In genomic region chr10:58268454-58268945, GRCh38 we compare ENCODE assay signal across 1 cellular context.
A peak's percentile ranks its signal among the peaks of the same experiment; 100 is the strongest.
TF ChIP-seq lines count a peak whose summit lies in the region.

No MANE protein-coding gene starts in this region.

TF ChIP-seq in K562, 482 proteins besides CTCF, POLR2A, EP300 and RAD21 (continues in another document):
- TF ChIP-seq ZNF644 (tag; IDR thresholded peaks at IDR 0.05; ENCODE audit: low read depth) = 0 out of 2 replicates have a peak, but pooled peaks have one; percentile 74
- TF ChIP-seq ZEB2 (IDR thresholded peaks at IDR 0.05) = peak; percentile 86
- no peak for TF ChIP-seq ZBED1 (IDR thresholded peaks at IDR 0.05)
- no peak for TF ChIP-seq NR4A1 (CRISPR knock-in tag; IDR thresholded peaks at IDR 0.05)
- no peak for TF ChIP-seq NR4A1 (tag; IDR thresholded peaks at IDR 0.05)
- TF ChIP-seq NEUROD1 (IDR thresholded peaks at IDR 0.05; ENCODE audit: borderline replicate concordance, low read depth, low read length, partially characterized antibody) = peak; percentile 91
- TF ChIP-seq CCAR2 (IDR thresholded peaks at IDR 0.05; ENCODE audit: low read depth, low read length) = no peak
- TF ChIP-seq ZKSCAN8 (CRISPR knock-in tag; IDR thresholded peaks at IDR 0.05) = no peak
- TF ChIP-seq SMARCB1 (IDR thresholded peaks at IDR 0.05; ENCODE audit: insufficient read length, low read depth) = no peak
- no peak for TF ChIP-seq CGGBP1 (CRISPR knock-in tag; IDR thresholded peaks at IDR 0.05)
- no peak for TF ChIP-seq BRF1 (IDR thresholded peaks at IDR 0.05; ENCODE audit: borderline replicate concordance, extremely low read depth, insufficient read length)
- TF ChIP-seq HDAC3 (IDR thresholded peaks at IDR 0.05; ENCODE audit: borderline replicate concordance, partially characterized antibody) = peak; percentile 80
- TF ChIP-seq E2F4 (CRISPR knock-in tag; IDR thresholded peaks at IDR 0.05; ENCODE audit: low read depth) = no peak
- TF ChIP-seq ZNF79 (CRISPR knock-in tag; IDR thresholded peaks at IDR 0.05; ENCODE audit: low read depth) = no peak
- no peak for TF ChIP-seq RCOR1 (IDR thresholded peaks at IDR 0.05; ENCODE audit: borderline replicate concordance in 1 of 2, low read depth in 2 of 2, low read length in 2 of 2)
- peak in 1 of 2 experiments; percentile 33 for TF ChIP-seq AFF1 (IDR thresholded peaks at IDR 0.05; ENCODE audit: low read depth in 1 of 2, partially characterized antibody in 2 of 2)
- 0 out of 2 replicates have a peak, but pooled peaks have one; percentile 13 for TF ChIP-seq HMBOX1 (IDR thresholded peaks at IDR 0.05)
- no peak for TF ChIP-seq PREB (CRISPR knock-in tag; IDR thresholded peaks at IDR 0.05)
- no peak for TF ChIP-seq EZH2 (IDR thresholded peaks at IDR 0.05; ENCODE audit: borderline replicate concordance, low read depth, low read length)
- 0 out of 2 replicates have a peak, but pooled peaks have one; percentile 21 for TF ChIP-seq DPF2 (IDR thresholded peaks at IDR 0.05)
- no peak for TF ChIP-seq HMG20A (CRISPR knock-in tag; conservative IDR thresholded peaks at IDR 0.05)
- TF ChIP-seq ARNT (IDR thresholded peaks at IDR 0.05) = peak in 1 of 2 experiments; percentile 71; a peak in 1 of 4 replicates
- no peak for TF ChIP-seq POU5F1 (IDR thresholded peaks at IDR 0.05; ENCODE audit: borderline replicate concordance, low read depth, low read length, partially characterized antibody)
- no peak for TF ChIP-seq POLR3A (IDR thresholded peaks at IDR 0.05; ENCODE audit: borderline replicate concordance, extremely low read depth, insufficient read depth, insufficient read length)
- TF ChIP-seq PCBP2 (IDR thresholded peaks at IDR 0.05; ENCODE audit: low read depth, low read length, poor library complexity, severe bottlenecking) = no peak
- no peak for TF ChIP-seq GTF2F1 (IDR thresholded peaks at IDR 0.05; ENCODE audit: low read depth, low read length)
- no peak for TF ChIP-seq TOE1 (IDR thresholded peaks at IDR 0.05; ENCODE audit: borderline replicate concordance)
- TF ChIP-seq TOE1 (CRISPR knock-in tag; IDR thresholded peaks at IDR 0.05; ENCODE audit: borderline replicate concordance, low read depth) = no peak
- no peak for TF ChIP-seq PTTG1 (tag; IDR thresholded peaks at IDR 0.05; ENCODE audit: low read depth)
- TF ChIP-seq NCOA2 (IDR thresholded peaks at IDR 0.05; ENCODE audit: partially characterized antibody in 2 of 2) = no peak
- no peak for TF ChIP-seq ZNF655 (CRISPR knock-in tag; IDR thresholded peaks at IDR 0.05)
- peak; percentile 5 for TF ChIP-seq PRDM10 (IDR thresholded peaks at IDR 0.05; ENCODE audit: partially characterized antibody)
- no peak for TF ChIP-seq ZNF695 (CRISPR knock-in tag; IDR thresholded peaks at IDR 0.05)
- TF ChIP-seq SAFB (IDR thresholded peaks at IDR 0.05; ENCODE audit: borderline replicate concordance, low read depth, low read length) = no peak
- 0 out of 4 replicates have a peak, but pooled peaks of 1 of the 2 experiments have one; percentile 34 for TF ChIP-seq NONO (IDR thresholded peaks at IDR 0.05; ENCODE audit: low read depth in 2 of 2, low read length in 1 of 2)
- no peak for TF ChIP-seq ZNF561 (CRISPR knock-in tag; conservative IDR thresholded peaks at IDR 0.05)
- no peak for TF ChIP-seq ZNF668 (CRISPR knock-in tag; IDR thresholded peaks at IDR 0.05)
- peak; percentile 4; the same call in 1 of the 2 replicates for TF ChIP-seq ARID1B (IDR thresholded peaks at IDR 0.05)
- TF ChIP-seq KDM1A (IDR thresholded peaks at IDR 0.05) = peak in 1 of 2 experiments; percentile 24; a peak in 2 of 4 replicates
- no peak for TF ChIP-seq GMEB1 (CRISPR knock-in tag; IDR thresholded peaks at IDR 0.05)
- no peak for TF ChIP-seq CTBP1 (IDR thresholded peaks at IDR 0.05; ENCODE audit: borderline replicate concordance)
- no peak for TF ChIP-seq BRD4 (IDR thresholded peaks at IDR 0.05)
- 0 out of 2 replicates have a peak, but pooled peaks have one; percentile 2 for TF ChIP-seq PHF8 (IDR thresholded peaks at IDR 0.05; ENCODE audit: borderline replicate concordance, low read length)
- no peak for TF ChIP-seq ZNF41 (CRISPR knock-in tag; conservative IDR thresholded peaks at IDR 0.05)
- no peak for TF ChIP-seq DACH1 (IDR thresholded peaks at IDR 0.05; ENCODE audit: partially characterized antibody)
- no peak for TF ChIP-seq TEAD2 (tag; IDR thresholded peaks at IDR 0.05)
- peak; percentile 45; the same call in 1 of the 2 replicates for TF ChIP-seq EGR1 (conservative IDR thresholded peaks at IDR 0.05)
- no peak for TF ChIP-seq NFXL1 (CRISPR knock-in tag; IDR thresholded peaks at IDR 0.05)
- TF ChIP-seq ZNF274 (IDR thresholded peaks at IDR 0.05; ENCODE audit: borderline replicate concordance, low read depth, low read length) = no peak
- no peak for TF ChIP-seq SRSF1 (IDR thresholded peaks at IDR 0.05; ENCODE audit: low read depth, low read length)
- TF ChIP-seq TCFL5 (CRISPR knock-in tag; conservative IDR thresholded peaks at IDR 0.05) = no peak
